In the genomic region with DNA sequence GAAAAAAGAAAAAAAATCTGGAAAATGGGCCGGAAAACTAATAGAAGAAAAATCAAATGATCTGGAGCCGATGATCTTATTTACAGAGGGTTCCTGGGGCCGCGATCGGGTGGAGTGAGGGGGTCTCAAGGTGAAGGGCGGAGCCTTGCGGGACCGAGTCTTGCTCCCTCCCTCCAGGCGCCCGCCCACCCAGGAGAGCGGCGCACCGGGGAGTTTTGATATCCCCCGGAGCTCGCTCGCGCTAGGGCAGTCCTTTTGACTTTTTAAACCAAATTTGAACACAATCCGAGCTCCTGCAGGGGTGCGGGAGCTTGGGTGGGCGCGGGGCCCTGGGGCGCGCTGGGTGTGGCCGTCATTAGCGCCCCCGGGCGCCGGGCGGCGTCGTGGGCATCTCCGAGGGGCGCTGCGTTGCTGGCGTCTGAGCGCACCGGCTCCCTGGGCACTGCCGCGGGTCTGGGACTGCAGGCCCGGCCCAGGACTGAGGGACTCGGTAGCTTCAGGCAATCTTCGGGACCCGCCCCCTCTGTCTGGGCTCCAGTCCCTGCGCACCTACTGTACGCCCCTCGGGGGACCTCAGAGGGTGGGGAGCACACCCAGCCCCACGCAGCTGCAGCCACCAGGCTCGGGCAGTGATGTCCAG, we compare ENCODE assay signal across 9 cellular contexts. TPM values are rescaled to one million over a fixed set of nuclear protein-coding genes. Genes with fewer than 3 reads are reported as not detected.
DNase-seq lines count a peak whose midpoint lies in the region; ATAC-seq and TF ChIP-seq lines count a peak whose summit lies in the region.
"Had no signal": no experiment of that assay in that cellular context is flagged by ENCODE, and none has a peak within 500 bp of the region (broad histone marks: within the 10 kb centered on the region; RNA-seq: fewer than 3 reads in every experiment).

No MANE protein-coding gene starts in this region.

- peak overlapping the region; percentile 35 for H3K27ac Mint-ChIP-seq in activated CD4-positive, alpha-beta memory T cell treated with anti-CD3 and anti-CD28 coated beads for 36 hours
- H3K27ac Mint-ChIP-seq in endothelial cell (ENCODE audit: unreplicated experiment) (no peak overlapping the region), Calu3 (ENCODE audit: unreplicated experiment) (no peak overlapping the region)
- peak overlapping the region in 1 of 10 donors; percentile 42 for H3K27ac Mint-ChIP-seq in naive thymus-derived CD8-positive, alpha-beta T cell

- peak; percentile 27 for DNase-seq in activated CD4-positive, alpha-beta memory T cell treated with anti-CD3 and anti-CD28 coated beads for 36 hours
- DNase-seq in endothelial cell (ENCODE audit: low spot score) (no peak), lower lobe of right lung (no peak), stomach (no peak), kidney tubule cell (ENCODE audit: low spot score) (no peak), Calu3 (no peak)
- no peak for DNase-seq in naive thymus-derived CD8-positive, alpha-beta T cell
- DNase-seq in activated CD4-positive, alpha-beta T cell treated with anti-CD3 and anti-CD28 coated beads, Interleukin-2, amount 50 U/mL, for 4 hours = no peak
- DNase-seq: NCI-H1417 treated with DMSO at 0.1 percent for 48 hours had no signal

- no peak for TF ChIP-seq POLR2A in stomach (IDR thresholded peaks at IDR 0.05)

- 14 to 15% (median 14%) methylated on average over 22 to 48 of the region's 48 CpGs for WGBS in stomach, 5 donors

- BruUV-seq in Calu3 (replicated peaks; lab: Mats Ljungman, UMichigan) = no TSS peak

- H3K36me3 ChIP-seq in lower lobe of right lung = no peaks in the 10 kb centered on the region
- H3K36me3 ChIP-seq in stomach = no peaks in the 10 kb centered on the region

- peaks cover 5% of the 10 kb centered on the region for H3K27me3 Mint-ChIP-seq in activated CD4-positive, alpha-beta memory T cell treated with anti-CD3 and anti-CD28 coated beads for 36 hours
- no peaks in the 10 kb centered on the region for H3K27me3 Mint-ChIP-seq in endothelial cell (ENCODE audit: unreplicated experiment)
- peaks cover 9 to 53% (median 32%) of the 10 kb centered on the region in 5 donors for H3K27me3 Mint-ChIP-seq in naive thymus-derived CD8-positive, alpha-beta T cell
- peaks cover 65% of the 10 kb centered on the region for H3K27me3 Mint-ChIP-seq in Calu3 (ENCODE audit: unreplicated experiment)

- peak; percentile 43 to 54 for ATAC-seq in lower lobe of right lung
- no peak for ATAC-seq in naive thymus-derived CD8-positive, alpha-beta T cell

- H3K9me3 Mint-ChIP-seq in activated CD4-positive, alpha-beta memory T cell treated with anti-CD3 and anti-CD28 coated beads for 36 hours = no peaks in the 10 kb centered on the region
- H3K9me3 Mint-ChIP-seq in endothelial cell (ENCODE audit: unreplicated experiment) = no peaks in the 10 kb centered on the region
- H3K9me3 Mint-ChIP-seq in naive thymus-derived CD8-positive, alpha-beta T cell = no peaks in the 10 kb centered on the region
- H3K9me3 Mint-ChIP-seq in Calu3 (ENCODE audit: low read depth, unreplicated experiment) = no peaks in the 10 kb centered on the region

- peak overlapping the region; percentile 61 for H3K4me3 Mint-ChIP-seq in activated CD4-positive, alpha-beta memory T cell treated with anti-CD3 and anti-CD28 coated beads for 36 hours
- H3K4me3 Mint-ChIP-seq in endothelial cell (ENCODE audit: unreplicated experiment) (peak overlapping the region; percentile 81), Calu3 (ENCODE audit: low read depth, unreplicated experiment) (no peak overlapping the region)
- H3K4me3 Mint-ChIP-seq in naive thymus-derived CD8-positive, alpha-beta T cell = peak overlapping the region in 2 of 10 donors; percentile 12 to 30

- peak overlapping the region; percentile 56 for H3K4me3 ChIP-seq in lower lobe of right lung
- H3K4me3 ChIP-seq in stomach = peak overlapping the region; percentile 44 to 53 (median 50)

- TF ChIP-seq EP300 in stomach (IDR thresholded peaks at IDR 0.05) = no peak

- H3K27ac ChIP-seq in lower lobe of right lung = peak overlapping the region; percentile 78
- H3K27ac ChIP-seq in stomach = peak overlapping the region; percentile 11 to 62 (median 56)

- peaks cover 16% of the 10 kb centered on the region for H3K4me1 ChIP-seq in lower lobe of right lung
- peaks cover 7 to 61% (median 25%) of the 10 kb centered on the region in 4 donors for H3K4me1 ChIP-seq in stomach

- peaks cover 18% of the 10 kb centered on the region for H3K36me3 Mint-ChIP-seq in activated CD4-positive, alpha-beta memory T cell treated with anti-CD3 and anti-CD28 coated beads for 36 hours
- H3K36me3 Mint-ChIP-seq in endothelial cell (ENCODE audit: low read depth, unreplicated experiment) (no peaks in the 10 kb centered on the region), Calu3 (ENCODE audit: insufficient read depth, unreplicated experiment) (no peaks in the 10 kb centered on the region)
- H3K36me3 Mint-ChIP-seq in naive thymus-derived CD8-positive, alpha-beta T cell = no peaks in the 10 kb centered on the region

- CTCF ChIA-PET in activated CD4-positive, alpha-beta memory T cell treated with anti-CD3 and anti-CD28 coated beads for 36 hours (lab: Charles Lee) = interaction anchor here (0.8 to 2.2 kb wide), 3 partner anchors 12 to 877 kb away, joined by 3 to 11 read pairs (median 3); a partner anchor contains a TSS
- CTCF ChIA-PET in Calu3 (lab: Charles Lee) = no interaction called here

- intact Hi-C loops in activated CD4-positive, alpha-beta memory T cell treated with anti-CD3 and anti-CD28 coated beads for 36 hours (cut with micrococcal nuclease) = no loop called here
- intact Hi-C loops in lower lobe of right lung (cut with DNase I) = no loop called here
- intact Hi-C loops in stomach (cut with DNase I; ENCODE audit: low total_unique reads) = no loop called here
- intact Hi-C loops in Calu3 (cut with micrococcal nuclease; ENCODE audit: unreplicated experiment) = loop anchor here (10.0 kb wide), 1 partner anchor 1085 kb away; no protein-coding TSS in a partner anchor

- H3K9me3 ChIP-seq in lower lobe of right lung (no peaks in the 10 kb centered on the region), stomach (no peaks in the 10 kb centered on the region)

- peaks cover 32% of the 10 kb centered on the region for H3K4me1 Mint-ChIP-seq in activated CD4-positive, alpha-beta memory T cell treated with anti-CD3 and anti-CD28 coated beads for 36 hours (ENCODE audit: low read depth)
- peaks cover 21% of the 10 kb centered on the region for H3K4me1 Mint-ChIP-seq in endothelial cell (ENCODE audit: unreplicated experiment)
- peaks cover 0 to 7% (median 2%) of the 10 kb centered on the region in 4 donors for H3K4me1 Mint-ChIP-seq in naive thymus-derived CD8-positive, alpha-beta T cell
- H3K4me1 Mint-ChIP-seq in Calu3 (ENCODE audit: low read depth, unreplicated experiment) = no peaks in the 10 kb centered on the region

- H3K27me3 ChIP-seq in lower lobe of right lung (ENCODE audit: low read depth) (peaks cover 7% of the 10 kb centered on the region), stomach (peaks cover 0 to 6% (median 0%) of the 10 kb centered on the region in 3 donors)

- no peak for TF ChIP-seq CTCF in endothelial cell (IDR thresholded peaks at IDR 0.05; ENCODE audit: unreplicated experiment)
- peak; percentile 17 for TF ChIP-seq CTCF in lower lobe of right lung (IDR thresholded peaks at IDR 0.05)
- no peak for TF ChIP-seq CTCF in stomach (IDR thresholded peaks at IDR 0.05)
- no peak for TF ChIP-seq CTCF in Calu3 (IDR thresholded peaks at IDR 0.05; ENCODE audit: unreplicated experiment)

- POLR2A ChIA-PET in activated CD4-positive, alpha-beta memory T cell treated with anti-CD3 and anti-CD28 coated beads for 36 hours (lab: Charles Lee) = interaction anchor here (0.7 to 1.2 kb wide), 6 partner anchors 9 to 884 kb away, joined by 3 to 8 read pairs (median 4); no protein-coding TSS in a partner anchor
- POLR2A ChIA-PET in naive thymus-derived CD8-positive, alpha-beta T cell (lab: Charles Lee) = no interaction called here

RNA-seq across cellular contexts. Expression of a gene that starts 10.9 kb away (rescaled TPM):
- 100 to 1,000 TPM; 345 to 360 TPM for total RNA-seq in activated CD4-positive, alpha-beta memory T cell treated with anti-CD3 and anti-CD28 coated beads for 36 hours
- 31.4 TPM for total RNA-seq in endothelial cell (ENCODE audit: unreplicated experiment)
- 60.0 TPM for total RNA-seq in lower lobe of right lung
- total RNA-seq in stomach = 100 to 1,000 TPM in 1 of 5 donors, 10 to 100 TPM in 4; 11.9 to 159 (median 16.7) TPM
- polyA plus RNA-seq in stomach = 10 to 100 TPM in 2 of 3 donors, 1 to 10 TPM in 1; 7.5 to 11.3 (median 10.1) TPM
- total RNA-seq in naive thymus-derived CD8-positive, alpha-beta T cell = 1 to 10 TPM in 1 of 2 experiments, under 1 TPM in 1; 0.74 to 1.0 TPM
- polyA plus RNA-seq in naive thymus-derived CD8-positive, alpha-beta T cell = under 1 TPM in 2 of 3 donors, not detected in 1; 0.09 to 0.67 TPM
- 0.64 and 0.97 TPM in 2 replicates for total RNA-seq in Calu3 (2022)

Comparison
In these comparisons a context has a peak if more than half of its experiments do, and no peak if none do; other contexts are left out.
1. ATAC-seq: peak in lower lobe of right lung (2 of 2); none in naive thymus-derived CD8-positive, alpha-beta T cell (0 of 2).